ENCODE assay signal across 24 cellular contexts in genomic region chr6:157993076-157993475, GRCh38. TPM values are rescaled to one million over a fixed set of nuclear protein-coding genes. Genes with fewer than 3 reads are reported as not detected.
DNase-seq lines count a peak whose midpoint lies in the region; FAIRE-seq lines count a peak whose summit lies in the region.
"Had no signal": no experiment of that assay in that cellular context is flagged by ENCODE, and none has a peak within 500 bp of the region (broad histone marks: within the 10 kb centered on the region; RNA-seq: fewer than 3 reads in every experiment).

No MANE protein-coding gene starts in this region.

- peak overlapping the region; percentile 17 for H3K9ac ChIP-seq in adipocyte (ENCODE audit: low read length)

- DNase-seq in NCI-H1092 treated with DMSO at 0.1 percent for 48 hours (lab: John Stamatoyannopoulos, UW) = peak; percentile 25
- no peak for DNase-seq in NCI-H1092 (lab: John Stamatoyannopoulos, UW)
- no peak for DNase-seq in adipocyte (ENCODE audit: low read depth)
- no peak for DNase-seq in frontal cortex (ENCODE audit: low spot score in 2 of 2)
- DNase-seq in superior temporal gyrus (ENCODE audit: extremely low spot score) = peak; percentile 41
- DNase-seq in NCI-H226 = no peak
- no peak for DNase-seq in cerebellum (ENCODE audit: low spot score)
- DNase-seq in iPS-NIHi11 (ENCODE audit: low spot score) = no peak
- DNase-seq: 8988T; activated CD4-positive, alpha-beta T cell treated with anti-CD3 and anti-CD28 coated beads, Interleukin-2, amount 50 U/mL, for 48 hours; activated CD4-positive, CD25-positive, alpha-beta regulatory T cell treated with anti-CD3 and anti-CD28 coated beads, Interleukin-2, amount 50 U/mL, for 72 hours; activated naive CD4-positive, alpha-beta T cell; activated T-cell treated with anti-CD3 and anti-CD28 coated beads, Interleukin-2, amount 50 U/mL, for 72 hours; colonic mucosa; DND-41; foreskin keratinocyte; heart right ventricle; NCI-H1694 treated with DMSO at 0.1 percent for 48 hours; NCI-H526; occipital lobe; SHP77 treated with DMSO at 0.1 percent for 48 hours; T-helper 2 cell had no signal

- no peaks in the 10 kb centered on the region for H3K36me3 ChIP-seq in adipocyte (ENCODE audit: control insufficient read depth, insufficient read depth, low read length, severe bottlenecking)
- H3K36me3 ChIP-seq: colonic mucosa, heart right ventricle, upper lobe of right lung had no signal

- H3K27me3 ChIP-seq in adipocyte (replicated peaks; ENCODE audit: control insufficient read depth, insufficient read depth, low read length) = no peaks in the 10 kb centered on the region
- H3K27me3 ChIP-seq: colonic mucosa, foreskin keratinocyte, heart right ventricle, upper lobe of right lung had no signal

- FAIRE-seq in frontal cortex (lab: Jason Lieb, UNC) = peak; percentile 37
- FAIRE-seq: RCC 7860 had no signal

- peaks cover 26% of the 10 kb centered on the region for H3K4me1 ChIP-seq in adipocyte (ENCODE audit: control insufficient read depth, insufficient read depth, low read length)
- H3K4me1 ChIP-seq: foreskin keratinocyte had no signal

- no peaks in the 10 kb centered on the region for H3K9me3 ChIP-seq in adipocyte (ENCODE audit: control insufficient read depth, low read length)
- H3K9me3 ChIP-seq: colonic mucosa, heart right ventricle, upper lobe of right lung had no signal

- peak overlapping the region; percentile 51 for H3K4me3 ChIP-seq in adipocyte (ENCODE audit: low read length)
- H3K4me3 ChIP-seq: colonic mucosa, heart right ventricle, upper lobe of right lung had no signal

RNA-seq across cellular contexts. Expression of gene SYNJ2, which starts 11.4 kb away (rescaled TPM):
- total RNA-seq in frontal cortex (6.5 TPM), cerebellum (68.6 TPM)

Comparison
In these comparisons a context has a peak if more than half of its experiments do, and no peak if none do; other contexts are left out.
1. DNase-seq: peak in NCI-H1092 treated with DMSO at 0.1 percent for 48 hours (single experiment) and superior temporal gyrus (single experiment); none in NCI-H1092 (single experiment), adipocyte (single experiment), frontal cortex (0 of 2), NCI-H226 (single experiment), cerebellum (single experiment) and iPS-NIHi11 (single experiment).